19 cellular contexts compared by ENCODE assay signal in genomic region chr10:27695088-27695487, GRCh38. TPM values are rescaled to one million over a fixed set of nuclear protein-coding genes. Genes with fewer than 3 reads are reported as not detected.
DNase-seq lines count a peak whose midpoint lies in the region; ATAC-seq and TF ChIP-seq lines count a peak whose summit lies in the region.
"Had no signal": no experiment of that assay in that cellular context is flagged by ENCODE, and none has a peak within 500 bp of the region (broad histone marks: within the 10 kb centered on the region; RNA-seq: fewer than 3 reads in every experiment).

No MANE protein-coding gene starts in this region.

- ATAC-seq in Right ventricle myocardium inferior (no peak), Right ventricle myocardium superior (ENCODE audit: poor library complexity) (no peak), esophagus mucosa (no peak)
- ATAC-seq: A549, GM12878, GM23338, HCT116 had no signal

- peak; percentile 56 for DNase-seq in Right ventricle myocardium inferior (ENCODE audit: missing footprints)
- no peak for DNase-seq in Right ventricle myocardium superior
- no peak for DNase-seq in esophagus muscularis mucosa (ENCODE audit: extremely low spot score)
- DNase-seq in sigmoid colon: no peak
- DNase-seq in stomach: no peak
- no peak for DNase-seq in HCEC 1CT
- DNase-seq: CD4-positive, alpha-beta memory T cell; DMS79 treated with DMSO at 0.1 percent for 48 hours; KBM-7 had no signal

- TF ChIP-seq EP300 in esophagus muscularis mucosa (IDR thresholded peaks at IDR 0.05): no peak
- no peak for TF ChIP-seq EP300 in sigmoid colon (IDR thresholded peaks at IDR 0.05)
- TF ChIP-seq EP300 in stomach (IDR thresholded peaks at IDR 0.05): no peak

- TF ChIP-seq POLR2A in esophagus muscularis mucosa (IDR thresholded peaks at IDR 0.05; ENCODE audit: low read depth) (no peak), sigmoid colon (IDR thresholded peaks at IDR 0.05) (no peak), stomach (IDR thresholded peaks at IDR 0.05) (no peak)

- WGBS in esophagus muscularis mucosa: 48% methylated on average over 6 of the region's 6 CpGs
- 84 to 91% methylated on average over 6 of the region's 6 CpGs for WGBS in sigmoid colon, 2 donors
- WGBS in stomach, 5 donors: 83 to 93% (median 85%) methylated on average over 6 of the region's 6 CpGs

- H3K4me1 ChIP-seq in esophagus muscularis mucosa: peaks cover 0 to 82% (median 55%) of the 10 kb centered on the region in 4 donors
- H3K4me1 ChIP-seq in sigmoid colon: peaks cover 0 to 64% (median 51%) of the 10 kb centered on the region in 4 donors
- H3K4me1 ChIP-seq in stomach: peaks cover 0 to 7% (median 0%) of the 10 kb centered on the region in 4 donors
- H3K4me1 ChIP-seq: A549, BLaER1 had no signal

- H3K27ac ChIP-seq in esophagus muscularis mucosa (replicated peaks in 1 of 4) (peak overlapping the region; percentile 54 to 73 (median 72)), sigmoid colon (peak overlapping the region; percentile 47 to 76 (median 59)), stomach (no peak overlapping the region)
- H3K27ac ChIP-seq: 22Rv1, A549, BLaER1 had no signal

- H3K9me3 ChIP-seq in esophagus muscularis mucosa (no peaks in the 10 kb centered on the region), sigmoid colon (no peaks in the 10 kb centered on the region), stomach (no peaks in the 10 kb centered on the region)
- H3K9me3 ChIP-seq: A549 had no signal

- H3K36me3 ChIP-seq in esophagus muscularis mucosa (no peaks in the 10 kb centered on the region), sigmoid colon (no peaks in the 10 kb centered on the region), stomach (no peaks in the 10 kb centered on the region)
- H3K36me3 ChIP-seq: BLaER1 had no signal

- intact Hi-C loops in Right ventricle myocardium inferior (cut with DNase I) (no loop called here), Right ventricle myocardium superior (cut with DNase I) (no loop called here), esophagus muscularis mucosa (cut with DNase I) (no loop called here), sigmoid colon (cut with DNase I) (no loop called here), stomach (cut with DNase I; ENCODE audit: low total_unique reads) (no loop called here)

- H3K4me3 ChIP-seq in esophagus muscularis mucosa (no peak overlapping the region), sigmoid colon (no peak overlapping the region), stomach (no peak overlapping the region)
- H3K4me3 ChIP-seq: A549, BLaER1, GM12878, GM23338 had no signal

- H3K27me3 ChIP-seq in esophagus muscularis mucosa (no peaks in the 10 kb centered on the region), sigmoid colon (no peaks in the 10 kb centered on the region), stomach (no peaks in the 10 kb centered on the region)
- H3K27me3 ChIP-seq: BLaER1 had no signal

- no peak for TF ChIP-seq CTCF in esophagus muscularis mucosa (IDR thresholded peaks at IDR 0.05)
- TF ChIP-seq CTCF in sigmoid colon (IDR thresholded peaks at IDR 0.05): no peak
- no peak for TF ChIP-seq CTCF in stomach (IDR thresholded peaks at IDR 0.05)

RNA-seq across cellular contexts. Expression of gene MKX, which starts 50.5 kb away (rescaled TPM):
- 0.14 TPM for total RNA-seq in Right ventricle myocardium inferior
- total RNA-seq in Right ventricle myocardium superior: not detected
- 10 to 100 TPM; 19.2 to 35.5 (median 23.7) TPM for total RNA-seq in esophagus muscularis mucosa
- total RNA-seq in sigmoid colon: 10 to 100 TPM; 11.0 to 34.9 (median 12.8) TPM
- 1 to 10 TPM in 1 of 3 donors, under 1 TPM in 1, not detected in 1; 0.28 to 1.2 TPM for polyA plus RNA-seq in sigmoid colon
- total RNA-seq in esophagus mucosa: 1.4 TPM
- total RNA-seq in stomach: 10 to 100 TPM in 2 of 5 donors, 1 to 10 TPM in 2, not detected in 1; 1.6 to 24.1 (median 12.2) TPM
- polyA plus RNA-seq in stomach: under 1 TPM in 2 of 3 donors, not detected in 1; 0.06 to 0.33 TPM
- total RNA-seq: CD4-positive, alpha-beta memory T cell; G401; GM12878 had no signal
- polyA plus RNA-seq: CD14-positive monocyte; CD4-positive, alpha-beta memory T cell; GM12878; IgD-negative memory B cell had no signal

Comparison
In these comparisons a context has a peak if more than half of its experiments do, and no peak if none do; other contexts are left out.
1. H3K27ac ChIP-seq: peak in esophagus muscularis mucosa (4 of 4) and sigmoid colon (4 of 4); none in stomach (0 of 5).